ENCODE assay signal across 8 cellular contexts in genomic region chr19:7395360-7395781, GRCh38.
DNase-seq lines count a peak whose midpoint lies in the region; ATAC-seq and TF ChIP-seq lines count a peak whose summit lies in the region.

No MANE protein-coding gene starts in this region.

- H3K36me3 Mint-ChIP-seq in effector memory CD8-positive, alpha-beta T cell (ENCODE audit: insufficient read depth): peaks cover 60% of the 10 kb centered on the region

- H4K20me1 ChIP-seq in OCI-LY1 (ENCODE audit: insufficient read depth, low read length): no peaks in the 10 kb centered on the region

- H3K79me2 ChIP-seq in OCI-LY1 (ENCODE audit: insufficient read depth, low read length): peaks cover 34% of the 10 kb centered on the region

- peak; percentile 19 for ATAC-seq in GM21619 (IDR thresholded peaks at IDR 0.05; ENCODE audit: unreplicated experiment)
- peak; percentile 36 for ATAC-seq in effector memory CD8-positive, alpha-beta T cell (replicated peaks)

- no peaks in the 10 kb centered on the region for H3K27me3 ChIP-seq in OCI-LY1 (ENCODE audit: insufficient read depth, low read length)
- no peaks in the 10 kb centered on the region for H3K27me3 ChIP-seq in muscle layer of duodenum (ENCODE audit: low read depth, low read length)

- H3K36me3 ChIP-seq in OCI-LY1 (ENCODE audit: insufficient read depth, low read length) (peaks cover 45% of the 10 kb centered on the region), muscle layer of duodenum (ENCODE audit: control insufficient read depth in 1 of 2, insufficient read depth in 2 of 2, low read length in 2 of 2) (no peaks in the 10 kb centered on the region)

- H3K4me1 ChIP-seq in OCI-LY1 (ENCODE audit: insufficient read depth, low read length, severe bottlenecking) (peaks cover 41% of the 10 kb centered on the region), muscle layer of duodenum (ENCODE audit: control insufficient read depth in 1 of 2, insufficient read depth in 2 of 2, low read length in 2 of 2) (peaks cover 4 to 38% of the 10 kb centered on the region in 2 donors)

- H3K4me2 ChIP-seq in OCI-LY1 (ENCODE audit: low read length): peak overlapping the region; percentile 79

- TF ChIP-seq CTCF in OCI-LY1 (IDR thresholded peaks at IDR 0.05; ENCODE audit: low read length): no peak

- DNase-seq in AG20443 (ENCODE audit: low spot score) (peak; percentile 24), NCI-H524 (lab: John Stamatoyannopoulos, UW) (no peak), NCI-H1694 (lab: John Stamatoyannopoulos, UW) (no peak), GM19238 (ENCODE audit: insufficient read length, low spot score) (no peak)
- no peak for DNase-seq in effector memory CD8-positive, alpha-beta T cell

- peak overlapping the region; percentile 84 for H3K9ac ChIP-seq in OCI-LY1 (ENCODE audit: low read length)

- H3K9me2 ChIP-seq in OCI-LY1 (ENCODE audit: low read depth, low read length): no peaks in the 10 kb centered on the region

- H3F3A ChIP-seq in OCI-LY1 (ENCODE audit: insufficient read depth, low read length): no peaks in the 10 kb centered on the region

- no peaks in the 10 kb centered on the region for H3K27me3 Mint-ChIP-seq in effector memory CD8-positive, alpha-beta T cell

- H3K9me3 Mint-ChIP-seq in effector memory CD8-positive, alpha-beta T cell: no peaks in the 10 kb centered on the region

- H3K27ac ChIP-seq in OCI-LY1 (ENCODE audit: low read depth, low read length, poor library complexity, severe bottlenecking): no peak overlapping the region
- peak overlapping the region; percentile 9 for H3K27ac ChIP-seq in muscle layer of duodenum (ENCODE audit: low read length)

- no peak overlapping the region for H2AFZ ChIP-seq in OCI-LY1 (ENCODE audit: low read length)

- H3K9me3 ChIP-seq in OCI-LY1 (ENCODE audit: low read length): no peaks in the 10 kb centered on the region
- H3K9me3 ChIP-seq in muscle layer of duodenum (ENCODE audit: control insufficient read depth in 1 of 2, low read length in 2 of 2): no peaks in the 10 kb centered on the region

- peaks cover 26 to 41% of the 10 kb centered on the region in 2 donors for H3K4me1 Mint-ChIP-seq in effector memory CD8-positive, alpha-beta T cell (ENCODE audit: low read depth in 2 of 2)

- H3K4me3 Mint-ChIP-seq in effector memory CD8-positive, alpha-beta T cell: peak overlapping the region; percentile 83 to 87

- H3K4me3 ChIP-seq in OCI-LY1 (ENCODE audit: low read depth, low read length, poor library complexity, severe bottlenecking) (peak overlapping the region; percentile 88), muscle layer of duodenum (ENCODE audit: low read depth in 1 of 2, low read length in 2 of 2) (peak overlapping the region; percentile 82 to 95)

- H3K27ac Mint-ChIP-seq in effector memory CD8-positive, alpha-beta T cell: peak overlapping the region; percentile 87 to 91
